Comparison of ENCODE assay signal across 1 cellular context in genomic region chr1:202270871-202271326, GRCh38.
TF ChIP-seq lines count a peak whose summit lies in the region.

No MANE protein-coding gene starts in this region.

TF ChIP-seq in HEK293, 187 proteins besides CTCF, POLR2A, EP300 and RAD21 (continued from another document and continues in another):
- no peak for TF ChIP-seq PRDM2 (tag by site-specific recombination; IDR thresholded peaks at IDR 0.05; ENCODE audit: borderline replicate concordance)
- no peak for TF ChIP-seq ZNF112 (tag by site-specific recombination; IDR thresholded peaks at IDR 0.05)
- TF ChIP-seq ZNF202 (tag by site-specific recombination; IDR thresholded peaks at IDR 0.05; ENCODE audit: borderline replicate concordance): no peak
- TF ChIP-seq ZNF324 (tag by site-specific recombination; IDR thresholded peaks at IDR 0.05): no peak
- no peak for TF ChIP-seq ZNF514 (tag by site-specific recombination; IDR thresholded peaks at IDR 0.05)
- no peak for TF ChIP-seq ZNF184 (tag by site-specific recombination; IDR thresholded peaks at IDR 0.05)
- TF ChIP-seq ZNF561 (tag by site-specific recombination; IDR thresholded peaks at IDR 0.05; ENCODE audit: borderline replicate concordance): no peak
- no peak for TF ChIP-seq MZF1 (tag by site-specific recombination; IDR thresholded peaks at IDR 0.05; ENCODE audit: borderline replicate concordance)
- TF ChIP-seq ZNF221 (tag by site-specific recombination; IDR thresholded peaks at IDR 0.05; ENCODE audit: borderline replicate concordance): no peak
- no peak for TF ChIP-seq ZNF776 (tag by site-specific recombination; IDR thresholded peaks at IDR 0.05; ENCODE audit: borderline replicate concordance)
- TF ChIP-seq, protein P1, sequence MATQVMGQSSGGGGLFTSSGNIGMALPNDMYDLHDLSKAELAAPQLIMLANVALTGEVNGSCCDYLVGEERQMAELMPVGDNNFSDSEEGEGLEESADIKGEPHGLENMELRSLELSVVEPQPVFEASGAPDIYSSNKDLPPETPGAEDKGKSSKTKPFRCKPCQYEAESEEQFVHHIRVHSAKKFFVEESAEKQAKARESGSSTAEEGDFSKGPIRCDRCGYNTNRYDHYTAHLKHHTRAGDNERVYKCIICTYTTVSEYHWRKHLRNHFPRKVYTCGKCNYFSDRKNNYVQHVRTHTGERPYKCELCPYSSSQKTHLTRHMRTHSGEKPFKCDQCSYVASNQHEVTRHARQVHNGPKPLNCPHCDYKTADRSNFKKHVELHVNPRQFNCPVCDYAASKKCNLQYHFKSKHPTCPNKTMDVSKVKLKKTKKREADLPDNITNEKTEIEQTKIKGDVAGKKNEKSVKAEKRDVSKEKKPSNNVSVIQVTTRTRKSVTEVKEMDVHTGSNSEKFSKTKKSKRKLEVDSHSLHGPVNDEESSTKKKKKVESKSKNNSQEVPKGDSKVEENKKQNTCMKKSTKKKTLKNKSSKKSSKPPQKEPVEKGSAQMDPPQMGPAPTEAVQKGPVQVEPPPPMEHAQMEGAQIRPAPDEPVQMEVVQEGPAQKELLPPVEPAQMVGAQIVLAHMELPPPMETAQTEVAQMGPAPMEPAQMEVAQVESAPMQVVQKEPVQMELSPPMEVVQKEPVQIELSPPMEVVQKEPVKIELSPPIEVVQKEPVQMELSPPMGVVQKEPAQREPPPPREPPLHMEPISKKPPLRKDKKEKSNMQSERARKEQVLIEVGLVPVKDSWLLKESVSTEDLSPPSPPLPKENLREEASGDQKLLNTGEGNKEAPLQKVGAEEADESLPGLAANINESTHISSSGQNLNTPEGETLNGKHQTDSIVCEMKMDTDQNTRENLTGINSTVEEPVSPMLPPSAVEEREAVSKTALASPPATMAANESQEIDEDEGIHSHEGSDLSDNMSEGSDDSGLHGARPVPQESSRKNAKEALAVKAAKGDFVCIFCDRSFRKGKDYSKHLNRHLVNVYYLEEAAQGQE (tag by site-specific recombination; IDR thresholded peaks at IDR 0.05): no peak
- no peak for TF ChIP-seq ZNF530 (tag by site-specific recombination; IDR thresholded peaks at IDR 0.05; ENCODE audit: low read depth)
- TF ChIP-seq ZNF274 (IDR thresholded peaks at IDR 0.05; ENCODE audit: low read length): no peak
- no peak for TF ChIP-seq ZNF274 (tag by site-specific recombination; IDR thresholded peaks at IDR 0.05; ENCODE audit: borderline replicate concordance)
- TF ChIP-seq GLIS2 (tag by site-specific recombination; IDR thresholded peaks at IDR 0.05): no peak
- TF ChIP-seq ZNF791 (tag by site-specific recombination; IDR thresholded peaks at IDR 0.05): no peak
- TF ChIP-seq ZNF621 (tag by site-specific recombination; IDR thresholded peaks at IDR 0.05): no peak
- no peak for TF ChIP-seq ZNF560 (tag by site-specific recombination; IDR thresholded peaks at IDR 0.05; ENCODE audit: borderline replicate concordance)
- TF ChIP-seq WT1 (tag by site-specific recombination; IDR thresholded peaks at IDR 0.05): peak; percentile 62
- TF ChIP-seq ZNF433 (tag by site-specific recombination; IDR thresholded peaks at IDR 0.05; ENCODE audit: low read depth): no peak
- no peak for TF ChIP-seq HOXD13 (CRISPR knock-in tag; IDR thresholded peaks at IDR 0.05; ENCODE audit: borderline replicate concordance)
- TF ChIP-seq ZNF596 (tag by site-specific recombination; IDR thresholded peaks at IDR 0.05): no peak
- TF ChIP-seq OVOL3 (tag by site-specific recombination; IDR thresholded peaks at IDR 0.05): no peak
- no peak for TF ChIP-seq ZNF626 (tag by site-specific recombination; IDR thresholded peaks at IDR 0.05)
- no peak for TF ChIP-seq SP3 (tag by site-specific recombination; IDR thresholded peaks at IDR 0.05)
- TF ChIP-seq ZFP3 (tag by site-specific recombination; IDR thresholded peaks at IDR 0.05; ENCODE audit: low read depth): no peak
- TF ChIP-seq ZNF555 (tag by site-specific recombination; conservative IDR thresholded peaks at IDR 0.05): no peak
- no peak for TF ChIP-seq ZXDB (tag by site-specific recombination; IDR thresholded peaks at IDR 0.05)
- TF ChIP-seq, protein P2, sequence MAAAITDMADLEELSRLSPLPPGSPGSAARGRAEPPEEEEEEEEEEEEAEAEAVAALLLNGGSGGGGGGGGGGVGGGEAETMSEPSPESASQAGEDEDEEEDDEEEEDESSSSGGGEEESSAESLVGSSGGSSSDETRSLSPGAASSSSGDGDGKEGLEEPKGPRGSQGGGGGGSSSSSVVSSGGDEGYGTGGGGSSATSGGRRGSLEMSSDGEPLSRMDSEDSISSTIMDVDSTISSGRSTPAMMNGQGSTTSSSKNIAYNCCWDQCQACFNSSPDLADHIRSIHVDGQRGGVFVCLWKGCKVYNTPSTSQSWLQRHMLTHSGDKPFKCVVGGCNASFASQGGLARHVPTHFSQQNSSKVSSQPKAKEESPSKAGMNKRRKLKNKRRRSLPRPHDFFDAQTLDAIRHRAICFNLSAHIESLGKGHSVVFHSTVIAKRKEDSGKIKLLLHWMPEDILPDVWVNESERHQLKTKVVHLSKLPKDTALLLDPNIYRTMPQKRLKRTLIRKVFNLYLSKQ (tag by site-specific recombination; IDR thresholded peaks at IDR 0.05; ENCODE audit: borderline replicate concordance): no peak
- TF ChIP-seq ZNF426 (tag by site-specific recombination; IDR thresholded peaks at IDR 0.05): no peak
- TF ChIP-seq REPIN1 (tag by site-specific recombination; IDR thresholded peaks at IDR 0.05; ENCODE audit: low read depth): no peak
- TF ChIP-seq HOXA7 (CRISPR knock-in tag; IDR thresholded peaks at IDR 0.05; ENCODE audit: borderline replicate concordance): no peak
- TF ChIP-seq ZNF155 (tag by site-specific recombination; IDR thresholded peaks at IDR 0.05): no peak
- no peak for TF ChIP-seq ZNF391 (tag by site-specific recombination; IDR thresholded peaks at IDR 0.05; ENCODE audit: borderline replicate concordance, low read depth)
- TF ChIP-seq KLF7 (tag by site-specific recombination; IDR thresholded peaks at IDR 0.05; ENCODE audit: borderline replicate concordance): no peak
- no peak for TF ChIP-seq ZNF521 (tag by site-specific recombination; IDR thresholded peaks at IDR 0.05)
- peak; percentile 30; the same call in 1 of the 2 replicates for TF ChIP-seq ZBTB48 (tag by site-specific recombination; IDR thresholded peaks at IDR 0.05)
- 0 out of 2 replicates have a peak, but pooled peaks have one; percentile 56 for TF ChIP-seq IKZF3 (tag by site-specific recombination; IDR thresholded peaks at IDR 0.05)
- 0 out of 2 replicates have a peak, but pooled peaks have one; percentile 40 for TF ChIP-seq ZEB2 (tag by site-specific recombination; IDR thresholded peaks at IDR 0.05)
- TF ChIP-seq ZFP41 (tag by site-specific recombination; IDR thresholded peaks at IDR 0.05; ENCODE audit: borderline replicate concordance): no peak
- TF ChIP-seq, protein P3, sequence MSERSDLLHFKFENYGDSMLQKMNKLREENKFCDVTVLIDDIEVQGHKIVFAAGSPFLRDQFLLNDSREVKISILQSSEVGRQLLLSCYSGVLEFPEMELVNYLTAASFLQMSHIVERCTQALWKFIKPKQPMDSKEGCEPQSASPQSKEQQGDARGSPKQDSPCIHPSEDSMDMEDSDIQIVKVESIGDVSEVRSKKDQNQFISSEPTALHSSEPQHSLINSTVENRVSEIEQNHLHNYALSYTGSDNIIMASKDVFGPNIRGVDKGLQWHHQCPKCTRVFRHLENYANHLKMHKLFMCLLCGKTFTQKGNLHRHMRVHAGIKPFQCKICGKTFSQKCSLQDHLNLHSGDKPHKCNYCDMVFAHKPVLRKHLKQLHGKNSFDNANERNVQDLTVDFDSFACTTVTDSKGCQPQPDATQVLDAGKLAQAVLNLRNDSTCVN (tag by site-specific recombination; optimal IDR thresholded peaks at IDR 0.05): no peak
- no peak for TF ChIP-seq YY1 (tag by site-specific recombination; IDR thresholded peaks at IDR 0.05)
- TF ChIP-seq SP7 (tag by site-specific recombination; IDR thresholded peaks at IDR 0.05): peak; percentile 46; the same call in 1 of the 2 replicates
- TF ChIP-seq, protein P4, sequence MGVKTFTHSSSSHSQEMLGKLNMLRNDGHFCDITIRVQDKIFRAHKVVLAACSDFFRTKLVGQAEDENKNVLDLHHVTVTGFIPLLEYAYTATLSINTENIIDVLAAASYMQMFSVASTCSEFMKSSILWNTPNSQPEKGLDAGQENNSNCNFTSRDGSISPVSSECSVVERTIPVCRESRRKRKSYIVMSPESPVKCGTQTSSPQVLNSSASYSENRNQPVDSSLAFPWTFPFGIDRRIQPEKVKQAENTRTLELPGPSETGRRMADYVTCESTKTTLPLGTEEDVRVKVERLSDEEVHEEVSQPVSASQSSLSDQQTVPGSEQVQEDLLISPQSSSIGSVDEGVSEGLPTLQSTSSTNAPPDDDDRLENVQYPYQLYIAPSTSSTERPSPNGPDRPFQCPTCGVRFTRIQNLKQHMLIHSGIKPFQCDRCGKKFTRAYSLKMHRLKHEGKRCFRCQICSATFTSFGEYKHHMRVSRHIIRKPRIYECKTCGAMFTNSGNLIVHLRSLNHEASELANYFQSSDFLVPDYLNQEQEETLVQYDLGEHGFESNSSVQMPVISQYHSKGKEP (tag by site-specific recombination; IDR thresholded peaks at IDR 0.05): peak; percentile 51; the same call in 1 of the 2 replicates
- TF ChIP-seq ZNF664 (tag by site-specific recombination; IDR thresholded peaks at IDR 0.05): no peak
- TF ChIP-seq OSR2 (tag by site-specific recombination; IDR thresholded peaks at IDR 0.05): peak; percentile 53; the same call in 1 of the 2 replicates
- TF ChIP-seq ZNF169 (tag by site-specific recombination; IDR thresholded peaks at IDR 0.05): no peak
- TF ChIP-seq, protein P5, sequence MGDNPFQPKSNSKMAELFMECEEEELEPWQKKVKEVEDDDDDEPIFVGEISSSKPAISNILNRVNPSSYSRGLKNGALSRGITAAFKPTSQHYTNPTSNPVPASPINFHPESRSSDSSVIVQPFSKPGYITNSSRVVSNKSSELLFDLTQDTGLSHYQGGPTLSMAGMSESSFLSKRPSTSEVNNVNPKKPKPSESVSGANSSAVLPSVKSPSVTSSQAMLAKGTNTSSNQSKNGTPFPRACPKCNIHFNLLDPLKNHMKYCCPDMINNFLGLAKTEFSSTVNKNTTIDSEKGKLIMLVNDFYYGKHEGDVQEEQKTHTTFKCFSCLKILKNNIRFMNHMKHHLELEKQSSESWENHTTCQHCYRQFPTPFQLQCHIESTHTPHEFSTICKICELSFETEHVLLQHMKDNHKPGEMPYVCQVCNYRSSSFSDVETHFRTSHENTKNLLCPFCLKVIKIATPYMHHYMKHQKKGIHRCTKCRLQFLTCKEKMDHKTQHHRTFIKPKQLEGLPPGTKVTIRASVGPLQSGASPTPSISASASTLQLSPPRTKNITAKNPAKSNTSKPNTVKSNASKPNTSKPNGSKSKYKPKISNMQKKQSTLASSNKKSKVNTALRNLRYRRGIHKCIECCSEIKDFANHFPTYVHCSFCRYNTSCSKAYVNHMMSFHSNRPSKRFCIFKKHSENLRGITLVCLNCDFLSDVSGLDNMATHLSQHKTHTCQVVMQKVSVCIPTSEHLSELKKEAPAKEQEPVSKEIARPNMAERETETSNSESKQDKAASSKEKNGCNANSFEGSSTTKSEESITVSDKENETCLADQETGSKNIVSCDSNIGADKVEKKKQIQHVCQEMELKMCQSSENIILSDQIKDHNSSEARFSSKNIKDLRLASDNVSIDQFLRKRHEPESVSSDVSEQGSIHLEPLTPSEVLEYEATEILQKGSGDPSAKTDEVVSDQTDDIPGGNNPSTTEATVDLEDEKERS (tag by site-specific recombination; IDR thresholded peaks at IDR 0.05): no peak
- TF ChIP-seq ZNF488 (tag by site-specific recombination; IDR thresholded peaks at IDR 0.05): no peak
- TF ChIP-seq ZNF629 (tag by site-specific recombination; IDR thresholded peaks at IDR 0.05): 0 out of 2 replicates have a peak, but pooled peaks have one; percentile 20
